ENCODE assay signal across 15 cellular contexts in the genomic region with DNA sequence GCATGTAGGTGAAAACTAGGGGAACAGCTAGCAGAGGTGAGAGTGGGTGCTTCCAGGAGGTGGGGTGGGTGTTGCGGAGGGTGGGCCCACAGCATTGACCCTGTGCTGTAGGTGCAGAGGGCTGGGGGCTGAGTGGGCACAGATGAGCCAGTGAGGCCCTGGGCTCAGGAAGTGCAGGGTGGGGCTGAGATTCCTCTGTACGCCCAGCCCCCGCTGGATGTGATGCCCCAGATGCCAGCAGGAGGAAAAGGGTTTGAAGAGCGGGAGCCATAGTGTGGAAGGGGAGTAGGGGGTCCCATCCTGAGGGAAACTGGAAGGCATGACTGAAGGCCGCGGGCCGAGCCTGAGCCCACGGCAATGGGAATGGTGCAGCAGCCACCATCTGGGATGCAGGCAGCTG. TPM values are rescaled to one million over a fixed set of nuclear protein-coding genes. Genes with fewer than 3 reads are reported as not detected.
"Had no signal": no experiment of that assay in that cellular context is flagged by ENCODE, and none has a peak within 500 bp of the region (broad histone marks: within the 10 kb centered on the region; RNA-seq: fewer than 3 reads in every experiment).

No MANE protein-coding gene starts in this region.

- H3K4me3 ChIP-seq: transverse colon, vagina had no signal

- ATAC-seq: activated CD8-positive, alpha-beta T cell treated with anti-CD3 and anti-CD28 coated beads for 36 hours; left lobe of liver; naive thymus-derived CD4-positive, alpha-beta T cell had no signal

- H3K27ac ChIP-seq: transverse colon, vagina had no signal

- H3K36me3 ChIP-seq: transverse colon, vagina had no signal

- H3K9me3 ChIP-seq: transverse colon, vagina had no signal

- DNase-seq: activated CD4-positive, alpha-beta T cell treated with anti-CD3 and anti-CD28 coated beads, Interleukin-2, amount 10 ng/mL, durations not matched to agents 24 days and 14 days; activated CD8-positive, alpha-beta T cell treated with anti-CD3 and anti-CD28 coated beads for 36 hours; activated T-cell treated with anti-CD3 and anti-CD28 coated beads, Interleukin-2, amount 50 U/mL, for 1 hour; foreskin melanocyte; islet precursor cell; naive thymus-derived CD4-positive, alpha-beta T cell; stimulated activated CD4-positive, alpha-beta T cell treated with anti-CD3 and anti-CD28 coated beads, Interleukin-2, amount 100 ng/mL, for 24 hours; stimulated activated naive CD4-positive, alpha-beta T cell treated with Interleukin-2 at 50 U/mL for 16 hours; transverse colon had no signal

- H3K4me1 ChIP-seq: transverse colon, vagina had no signal

- H3K27me3 ChIP-seq: transverse colon, vagina had no signal

RNA-seq across cellular contexts. Expression of a gene that starts 14.1 kb away (rescaled TPM):
- total RNA-seq: activated CD4-positive, alpha-beta T cell treated with anti-CD3 and anti-CD28 coated beads, Interleukin-2, amount 10 ng/mL, durations not matched to agents 24 days and 14 days; activated CD8-positive, alpha-beta T cell treated with anti-CD3 and anti-CD28 coated beads for 36 hours; activated T-helper 2 cell treated with anti-CD3 and anti-CD28 coated beads, Interferon-gamma antibody, Interleukin-2, Interleukin-4, amounts not matched to agents 10 μg/mL and 5 μg/mL and 100 μg/mL, durations not matched to agents 14 hours and 24 hours and 36 hours; epithelial cell of proximal tubule; left lobe of liver; mononuclear cell; naive thymus-derived CD4-positive, alpha-beta T cell; T-helper 1 cell treated with Interleukin-12 subunit alpha and Interleukin-12 subunit beta and Interleukin-4 antibody, amounts not matched to agents 30 ng/mL and 1 ng/mL, for 36 hours; transverse colon; vagina had no signal
- polyA plus RNA-seq: naive thymus-derived CD4-positive, alpha-beta T cell had no signal
